1 cellular context compared by ENCODE assay signal in genomic region chr16:11224894-11225676, GRCh38.
TF ChIP-seq lines count a peak whose summit lies in the region.

No MANE protein-coding gene starts in this region.

TF ChIP-seq in H1, 55 proteins besides CTCF, POLR2A, EP300 and RAD21 (continued from another document):
- TF ChIP-seq GTF2F1 (IDR thresholded peaks at IDR 0.05; ENCODE audit: borderline replicate concordance, low read depth, low read length) = no peak
- no peak for TF ChIP-seq TCF12 (IDR thresholded peaks at IDR 0.05; ENCODE audit: low read depth, low read length)
- TF ChIP-seq EGR1 (IDR thresholded peaks at IDR 0.05; ENCODE audit: borderline replicate concordance, low read depth, low read length) = no peak
- peak; percentile 34; the same call in 1 of the 2 replicates for TF ChIP-seq KDM1A (IDR thresholded peaks at IDR 0.05; ENCODE audit: borderline replicate concordance, low read length)
